ENCODE assay signal across 9 cellular contexts in genomic region chr2:235468978-235469694, GRCh38. TPM values are rescaled to one million over a fixed set of nuclear protein-coding genes. Genes with fewer than 3 reads are reported as not detected.
DNase-seq lines count a peak whose midpoint lies in the region; ATAC-seq and TF ChIP-seq lines count a peak whose summit lies in the region.
"Had no signal": no experiment of that assay in that cellular context is flagged by ENCODE, and none has a peak within 500 bp of the region (broad histone marks: within the 10 kb centered on the region; RNA-seq: fewer than 3 reads in every experiment).

No MANE protein-coding gene starts in this region.

- no peaks in the 10 kb centered on the region for H3K36me3 Mint-ChIP-seq in HFFc6 (ENCODE audit: low read depth)
- H3K36me3 Mint-ChIP-seq in CD4-positive, alpha-beta T cell (ENCODE audit: low read depth), result no peaks in the 10 kb centered on the region

- in situ Hi-C loops in KBM-7 (cut with MboI; ENCODE audit: low pct_unique_long_range_greater_than_20kb, low sequenced_read_pairs), result no loop called here

- CTCF ChIA-PET in CD4-positive, alpha-beta T cell (lab: Charles Lee), result no interaction called here

- intact Hi-C loops in CD4-positive, alpha-beta T cell (cut with DNase I, micrococcal nuclease), result no loop called here

- POLR2A ChIA-PET in CD4-positive, alpha-beta T cell (lab: Charles Lee), result no interaction called here

- DNase-seq in HFFc6 (peak; percentile 85), amniotic epithelial cell (ENCODE audit: low read depth) (peak; percentile 49), hippocampal formation (lab: John Stamatoyannopoulos, UW) (peak; percentile 14 to 57), thoracic aorta (ENCODE audit: low spot score) (peak; percentile 13), KBM-7 (no peak), RPMI8226 (no peak)
- no peak for DNase-seq in CD4-positive, alpha-beta T cell
- DNase-seq: stimulated activated naive CD4-positive, alpha-beta T cell treated with Interleukin-2 at 50 U/mL for 16 hours had no signal

- no peaks in the 10 kb centered on the region for H3K27me3 ChIP-seq in thoracic aorta (replicated peaks; ENCODE audit: insufficient read depth)
- no peaks in the 10 kb centered on the region for H3K27me3 ChIP-seq in CD4-positive, alpha-beta T cell (ENCODE audit: control insufficient read depth, insufficient read depth, low read length)

- peak overlapping the region; percentile 63 for H3K27ac Mint-ChIP-seq in HFFc6
- H3K27ac Mint-ChIP-seq in CD4-positive, alpha-beta T cell, result no peak overlapping the region

- no peaks in the 10 kb centered on the region for H3K9me3 ChIP-seq in thoracic aorta
- H3K9me3 ChIP-seq in CD4-positive, alpha-beta T cell (ENCODE audit: control insufficient read depth, low read length), result no peaks in the 10 kb centered on the region

- TF ChIP-seq CTCF in HFFc6 (IDR thresholded peaks at IDR 0.05) (no peak), thoracic aorta (IDR thresholded peaks at IDR 0.05) (no peak)
- no peak for TF ChIP-seq CTCF in CD4-positive, alpha-beta T cell (IDR thresholded peaks at IDR 0.05)

- peak overlapping the region; percentile 80 for H3K4me3 Mint-ChIP-seq in HFFc6
- no peak overlapping the region for H3K4me3 Mint-ChIP-seq in CD4-positive, alpha-beta T cell

- ATAC-seq in thoracic aorta (ENCODE audit: insufficient number of reproducible peaks, low FRiP score, low read depth) (peak; percentile 95), GM18858 (IDR thresholded peaks at IDR 0.05; ENCODE audit: unreplicated experiment) (no peak)
- no peak for ATAC-seq in CD4-positive, alpha-beta T cell (ENCODE audit: poor library complexity)

- peaks cover 14% of the 10 kb centered on the region for H3K4me1 Mint-ChIP-seq in HFFc6 (ENCODE audit: low read depth)
- H3K4me1 Mint-ChIP-seq in CD4-positive, alpha-beta T cell (ENCODE audit: low read depth), result no peaks in the 10 kb centered on the region

- H3K9me3 Mint-ChIP-seq in HFFc6, result no peaks in the 10 kb centered on the region
- H3K9me3 Mint-ChIP-seq in CD4-positive, alpha-beta T cell, result no peaks in the 10 kb centered on the region

- H3K27me3 Mint-ChIP-seq in HFFc6 (ENCODE audit: insufficient read depth), result peaks cover 19% of the 10 kb centered on the region
- H3K27me3 Mint-ChIP-seq in CD4-positive, alpha-beta T cell, result peaks cover 34% of the 10 kb centered on the region

- H3K4me1 ChIP-seq in thoracic aorta (ENCODE audit: control insufficient read depth in 1 of 2, low read depth in 2 of 2), result peaks cover 5 to 6% of the 10 kb centered on the region in 2 donors

- H3K27ac ChIP-seq in thoracic aorta, result peak overlapping the region in 1 of 2 donors; percentile 44
- H3K27ac ChIP-seq in CD4-positive, alpha-beta T cell (ENCODE audit: low read depth, low read length), result no peak overlapping the region

- no peaks in the 10 kb centered on the region for H3K36me3 ChIP-seq in thoracic aorta

- peak overlapping the region; percentile 42 for H3K4me3 ChIP-seq in thoracic aorta

RNA-seq across cellular contexts. Expression of gene AGAP1, which starts 24.7 kb away (rescaled TPM):
- total RNA-seq in HFFc6 (2021; fragmentation: NEBNext Ultra II Directional; extraction: Animal tissue kit (Norgen Biotek cat#: 25700)), result 10 to 100 TPM; 14.1 to 16.0 (median 15.1) TPM
- 10 to 100 TPM; 19.1 to 20.8 TPM for total RNA-seq in thoracic aorta
- total RNA-seq in CD4-positive, alpha-beta T cell, result 1 to 10 TPM; 2.6 to 3.1 TPM

Comparison
In these comparisons a context has a peak if more than half of its experiments do, and no peak if none do; other contexts are left out.
1. DNase-seq: peak in HFFc6 (single experiment), amniotic epithelial cell (single experiment), hippocampal formation (2 of 2) and thoracic aorta (single experiment); none in KBM-7 (single experiment), CD4-positive, alpha-beta T cell (0 of 10) and RPMI8226 (single experiment).